In the genomic region with DNA sequence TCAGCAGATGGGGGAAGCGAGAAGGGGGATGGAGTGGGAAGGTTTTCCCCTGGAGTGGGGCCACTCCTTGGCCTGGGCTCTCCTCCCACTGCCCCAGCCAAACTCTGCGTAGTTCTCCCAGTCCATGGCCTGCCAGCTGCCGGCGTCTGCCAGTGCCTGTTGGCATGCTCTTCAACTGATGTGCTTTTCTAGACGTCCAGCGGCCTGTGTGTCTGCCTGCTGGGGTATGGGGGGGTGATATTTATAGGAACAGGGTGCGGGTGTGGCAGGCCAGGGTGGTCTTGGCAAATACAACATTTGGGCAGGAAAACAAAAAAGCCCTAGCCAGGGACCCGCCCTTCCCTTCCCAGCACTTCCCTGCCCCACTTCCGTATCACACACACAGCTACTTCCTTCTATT, we compare ENCODE assay signal across 19 cellular contexts.
DNase-seq lines count a peak whose midpoint lies in the region; ATAC-seq, FAIRE-seq and TF ChIP-seq lines count a peak whose summit lies in the region.
"Had no signal": no experiment of that assay in that cellular context is flagged by ENCODE, and none has a peak within 500 bp of the region (broad histone marks: within the 10 kb centered on the region; RNA-seq: fewer than 3 reads in every experiment).

No MANE protein-coding gene starts in this region.

- no peaks in the 10 kb centered on the region for H3K27me3 Mint-ChIP-seq in osteocyte (ENCODE audit: unreplicated experiment)
- H3K27me3 Mint-ChIP-seq: CD4-positive, alpha-beta memory T cell had no signal

- H3K9me3 Mint-ChIP-seq in osteocyte (ENCODE audit: unreplicated experiment) = no peaks in the 10 kb centered on the region
- H3K9me3 Mint-ChIP-seq: GM23338 had no signal

- H3K4me3 ChIP-seq in right cardiac atrium (ENCODE audit: low read length) (no peak overlapping the region), left ventricle myocardium inferior (no peak overlapping the region), kidney (ENCODE audit: low read length in 2 of 2) (no peak overlapping the region), ascending aorta (no peak overlapping the region)
- H3K4me3 ChIP-seq: BLaER1, GM23338 had no signal

- peak in 2 of 3 donors; percentile 20 to 38 for DNase-seq in right cardiac atrium
- DNase-seq in left ventricle myocardium inferior = no peak
- peak; percentile 46 for DNase-seq in kidney
- peak; percentile 69 for DNase-seq in posterior vena cava (ENCODE audit: low spot score)
- no peak for DNase-seq in ascending aorta (ENCODE audit: low spot score in 2 of 2)
- no peak for DNase-seq in osteocyte (ENCODE audit: extremely low spot score, unreplicated experiment)
- DNase-seq: 8988T; CD4-positive, alpha-beta memory T cell; DMS153; DMS79; GDM1; HCEC 1CT had no signal

- FAIRE-seq in kidney (lab: Jason Lieb, UNC) = no peak
- FAIRE-seq: GM12892, GM18507, H54 had no signal

- intact Hi-C loops in right cardiac atrium (cut with DNase I) = no loop called here
- intact Hi-C loops in left ventricle myocardium inferior (cut with micrococcal nuclease) = no loop called here
- intact Hi-C loops in kidney (cut with DNase I) = no loop called here
- intact Hi-C loops in posterior vena cava (cut with DNase I) = no loop called here
- intact Hi-C loops in ascending aorta (cut with DNase I) = no loop called here

- H3K9me3 ChIP-seq in right cardiac atrium (ENCODE audit: control insufficient read depth, low read length) (no peaks in the 10 kb centered on the region), left ventricle myocardium inferior (replicated peaks) (no peaks in the 10 kb centered on the region), kidney (ENCODE audit: control insufficient read depth in 1 of 2, low read length in 2 of 2) (no peaks in the 10 kb centered on the region), ascending aorta (no peaks in the 10 kb centered on the region)
- H3K9me3 ChIP-seq: BLaER1 had no signal

- no peak overlapping the region for H3K27ac ChIP-seq in right cardiac atrium (ENCODE audit: low read length)
- no peak overlapping the region for H3K27ac ChIP-seq in left ventricle myocardium inferior (replicated peaks)
- H3K27ac ChIP-seq in kidney (ENCODE audit: low read depth in 2 of 2, low read length in 2 of 2) = no peak overlapping the region
- H3K27ac ChIP-seq in ascending aorta = no peak overlapping the region
- H3K27ac ChIP-seq: BLaER1 had no signal

- no peak for ATAC-seq in right cardiac atrium
- ATAC-seq in GM21825 (IDR thresholded peaks at IDR 0.05; ENCODE audit: unreplicated experiment) = no peak

- H3K4me1 Mint-ChIP-seq in osteocyte (ENCODE audit: unreplicated experiment) = peaks cover 15% of the 10 kb centered on the region
- H3K4me1 Mint-ChIP-seq: CD14-positive monocyte; CD4-positive, alpha-beta memory T cell; GM23338 had no signal

- no peak overlapping the region for H3K27ac Mint-ChIP-seq in osteocyte (ENCODE audit: unreplicated experiment)
- H3K27ac Mint-ChIP-seq: CD14-positive monocyte; CD4-positive, alpha-beta memory T cell; GM23338 had no signal

- no peaks in the 10 kb centered on the region for H3K36me3 Mint-ChIP-seq in osteocyte (ENCODE audit: unreplicated experiment)
- H3K36me3 Mint-ChIP-seq: CD14-positive monocyte; CD4-positive, alpha-beta memory T cell had no signal

- WGBS in right cardiac atrium = 71% methylated on average over 9 of the region's 9 CpGs

- H3K27me3 ChIP-seq in right cardiac atrium (ENCODE audit: control insufficient read depth, insufficient read depth) = no peaks in the 10 kb centered on the region
- H3K27me3 ChIP-seq in left ventricle myocardium inferior (ENCODE audit: low read depth) = no peaks in the 10 kb centered on the region
- H3K27me3 ChIP-seq in ascending aorta = no peaks in the 10 kb centered on the region
- H3K27me3 ChIP-seq: BLaER1 had no signal

- no peak overlapping the region for H3K4me3 Mint-ChIP-seq in osteocyte (ENCODE audit: unreplicated experiment)
- H3K4me3 Mint-ChIP-seq: CD14-positive monocyte; CD4-positive, alpha-beta memory T cell; GM23338 had no signal

- no peak overlapping the region for H3K9ac ChIP-seq in kidney (ENCODE audit: low read length in 2 of 2)
- H3K9ac ChIP-seq: BLaER1 had no signal

- H3K4me1 ChIP-seq in right cardiac atrium (ENCODE audit: control insufficient read depth, insufficient read depth, low read length) (no peaks in the 10 kb centered on the region), left ventricle myocardium inferior (no peaks in the 10 kb centered on the region), kidney (ENCODE audit: control insufficient read depth in 1 of 2, insufficient read depth in 1 of 2, low read depth in 1 of 2, low read length in 2 of 2) (no peaks in the 10 kb centered on the region), ascending aorta (no peaks in the 10 kb centered on the region)
- H3K4me1 ChIP-seq: BLaER1 had no signal

- TF ChIP-seq CTCF in left ventricle myocardium inferior (IDR thresholded peaks at IDR 0.05; ENCODE audit: borderline replicate concordance) (no peak), kidney (IDR thresholded peaks at IDR 0.05; ENCODE audit: borderline replicate concordance, extremely low read depth, insufficient read depth) (no peak), ascending aorta (IDR thresholded peaks at IDR 0.05) (no peak), osteocyte (IDR thresholded peaks at IDR 0.05) (no peak)

- no peaks in the 10 kb centered on the region for H3K36me3 ChIP-seq in left ventricle myocardium inferior
- H3K36me3 ChIP-seq in kidney (ENCODE audit: control insufficient read depth in 1 of 2, insufficient read depth in 2 of 2, low read length in 2 of 2) = no peaks in the 10 kb centered on the region
- H3K36me3 ChIP-seq in ascending aorta = no peaks in the 10 kb centered on the region
- H3K36me3 ChIP-seq: BLaER1 had no signal

Comparison
In these comparisons a context has a peak if more than half of its experiments do, and no peak if none do; other contexts are left out.
1. DNase-seq: peak in right cardiac atrium (2 of 3), kidney (single experiment) and posterior vena cava (single experiment); none in left ventricle myocardium inferior (single experiment), ascending aorta (0 of 2) and osteocyte (single experiment).